Comparison of ENCODE assay signal across 9 cellular contexts in the genomic region with DNA sequence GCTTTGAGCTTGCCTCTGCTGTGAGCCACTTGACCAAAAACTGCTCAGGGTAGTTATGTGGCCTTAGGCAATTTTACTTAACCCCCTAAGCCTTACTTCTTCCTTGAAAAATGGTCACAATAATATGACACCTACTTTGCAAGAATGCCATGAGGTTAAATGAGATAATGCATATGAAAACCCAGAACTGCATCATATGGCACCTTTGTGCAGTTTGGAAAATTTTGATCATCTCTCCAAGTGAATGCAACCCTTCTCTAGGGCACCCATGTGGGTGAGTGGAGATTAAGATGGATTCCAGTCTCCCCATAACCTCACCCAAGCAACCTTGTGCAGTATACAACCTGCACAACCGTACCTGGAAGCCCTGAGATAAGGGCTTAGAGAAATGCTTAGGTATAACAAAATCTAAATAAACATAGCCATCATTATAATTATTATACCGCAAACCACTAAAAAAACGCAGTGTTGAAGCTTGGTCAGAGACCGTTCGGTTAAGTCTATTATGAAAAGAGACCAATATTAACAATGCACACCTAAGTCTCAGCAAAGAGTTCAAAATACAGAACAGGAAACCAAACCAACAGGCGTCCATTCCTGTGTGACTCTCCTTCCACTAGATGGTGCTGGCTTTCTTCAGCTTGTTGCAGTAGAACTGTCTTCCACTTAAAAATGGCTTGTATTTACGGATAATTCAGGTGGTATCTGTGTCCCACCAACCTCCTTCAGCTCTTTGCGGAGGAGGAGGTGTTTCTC. TPM values are rescaled to one million over a fixed set of nuclear protein-coding genes. Genes with fewer than 3 reads are reported as not detected.
DNase-seq lines count a peak whose midpoint lies in the region; ATAC-seq and TF ChIP-seq lines count a peak whose summit lies in the region.
"Had no signal": no experiment of that assay in that cellular context is flagged by ENCODE, and none has a peak within 500 bp of the region (broad histone marks: within the 10 kb centered on the region; RNA-seq: fewer than 3 reads in every experiment).

No MANE protein-coding gene starts in this region.

- H3K9ac ChIP-seq in colonic mucosa (ENCODE audit: low read depth in 2 of 2, low read length in 2 of 2) = no peak overlapping the region
- no peak overlapping the region for H3K9ac ChIP-seq in mesendoderm (ENCODE audit: low read length)

- no peak overlapping the region for H2BK5ac ChIP-seq in mesendoderm (ENCODE audit: low read length)

- no peak overlapping the region for H3K23ac ChIP-seq in mesendoderm (ENCODE audit: low read length)

- no peaks in the 10 kb centered on the region for H3K36me3 ChIP-seq in colonic mucosa
- H3K36me3 ChIP-seq in mesendoderm (ENCODE audit: control insufficient read depth, insufficient read depth, low read length) = no peaks in the 10 kb centered on the region

- H3K4me3 ChIP-seq in colonic mucosa (no peak overlapping the region), mesendoderm (ENCODE audit: low read length) (no peak overlapping the region)

- no peak overlapping the region for H3K56ac ChIP-seq in mesendoderm (ENCODE audit: low read length)

- no peak overlapping the region for H4K5ac ChIP-seq in mesendoderm (ENCODE audit: low read length)

- WGBS in mesendoderm (ENCODE audit: extremely low coverage, insufficient coverage, low lambda C conversion rate) = no CpG with 5 or more reads among the region's 8 CpGs

- no peaks in the 10 kb centered on the region for H3K79me2 ChIP-seq in mesendoderm (ENCODE audit: control insufficient read depth, insufficient read depth, low read length)

- H3K4me1 ChIP-seq in colonic mucosa (no peaks in the 10 kb centered on the region), mesendoderm (ENCODE audit: control insufficient read depth, low read depth, low read length) (no peaks in the 10 kb centered on the region)

- H3K27ac ChIP-seq in colonic mucosa (no peak overlapping the region), mesendoderm (ENCODE audit: low read depth, low read length) (no peak overlapping the region)

- ATAC-seq in GM19043 (IDR thresholded peaks at IDR 0.05; ENCODE audit: low read depth, unreplicated experiment) (peak; percentile 65), HG03432 (IDR thresholded peaks at IDR 0.05; ENCODE audit: unreplicated experiment) (peak; percentile 90)

- no peak overlapping the region for H2BK15ac ChIP-seq in mesendoderm (replicated peaks; ENCODE audit: low read depth)

- H2BK120ac ChIP-seq in mesendoderm (ENCODE audit: low read depth, low read length) = no peak overlapping the region

- peak; percentile 38 for TF ChIP-seq CTCF in colonic mucosa (IDR thresholded peaks at IDR 0.05)

- H2AK5ac ChIP-seq in mesendoderm (ENCODE audit: low read length) = no peak overlapping the region

- no peaks in the 10 kb centered on the region for H3K9me3 ChIP-seq in colonic mucosa

- H3K4me2 ChIP-seq in mesendoderm (ENCODE audit: low read length) = no peak overlapping the region

- H3K27me3 ChIP-seq in colonic mucosa (no peaks in the 10 kb centered on the region), mesendoderm (ENCODE audit: insufficient read depth, low read length, poor library complexity) (no peaks in the 10 kb centered on the region)

- DNase-seq in DMS 273 (lab: John Stamatoyannopoulos, UW; ENCODE audit: unreplicated experiment) = peak; percentile 62
- peak; percentile 62 for DNase-seq in NCI-H748 treated with DMSO at 0.1 percent for 48 hours (lab: John Stamatoyannopoulos, UW)
- peak; percentile 22 for DNase-seq in colonic mucosa
- DNase-seq in mesendoderm = peak; percentile 75
- no peak for DNase-seq in GOT3 (lab: John Stamatoyannopoulos, UW)
- DNase-seq in activated gamma-delta T cell treated with Interleukin-2 at 50 U/mL for 16 hours = no peak

- no peak overlapping the region for H4K8ac ChIP-seq in mesendoderm (ENCODE audit: low read depth, low read length)

- no peaks in the 10 kb centered on the region for H3K79me1 ChIP-seq in mesendoderm (ENCODE audit: low read length)

- intact Hi-C loops in colonic mucosa (cut with DNase I) = loop anchor here (10.0 kb wide), 1 partner anchor 294 kb away; no protein-coding TSS in a partner anchor

- H3K4ac ChIP-seq in mesendoderm (ENCODE audit: low read depth, low read length) = no peak overlapping the region

- no peak overlapping the region for H3K18ac ChIP-seq in mesendoderm (ENCODE audit: low read length)

RNA-seq across cellular contexts. Expression of a gene that starts 21.0 kb away (rescaled TPM):
- not detected for total RNA-seq in colonic mucosa
- polyA plus RNA-seq in mesendoderm (2013, experiment 1 of 2) = not detected
- not detected for polyA plus RNA-seq in mesendoderm (2013, experiment 2 of 2)
- total RNA-seq: naive thymus-derived CD8-positive, alpha-beta T cell had no signal

RNA-seq across cellular contexts. Expression of a gene that starts 23.0 kb away (rescaled TPM):
- 100 to 1,000 TPM in 1 of 2 donors, 10 to 100 TPM in 1; 86.0 to 129 TPM for total RNA-seq in colonic mucosa
- polyA plus RNA-seq in mesendoderm (2013, experiment 1 of 2) = 61.7 TPM
- 60.7 TPM for polyA plus RNA-seq in mesendoderm (2013, experiment 2 of 2)

RNA-seq across cellular contexts. Expression of a gene that starts 46.2 kb away (rescaled TPM):
- under 1 TPM in 1 of 2 donors, not detected in 1; 0.16 TPM for total RNA-seq in colonic mucosa
- 0.17 TPM for polyA plus RNA-seq in mesendoderm (2013, experiment 1 of 2)
- polyA plus RNA-seq in mesendoderm (2013, experiment 2 of 2) = 0.14 TPM

Comparison
In these comparisons a context has a peak if more than half of its experiments do, and no peak if none do; other contexts are left out.
1. DNase-seq: peak in DMS 273 (single experiment), NCI-H748 treated with DMSO at 0.1 percent for 48 hours (single experiment), colonic mucosa (single experiment) and mesendoderm (single experiment); none in GOT3 (single experiment) and activated gamma-delta T cell treated with Interleukin-2 at 50 U/mL for 16 hours (single experiment).